ENCODE assay signal across 9 cellular contexts in the genomic region with DNA sequence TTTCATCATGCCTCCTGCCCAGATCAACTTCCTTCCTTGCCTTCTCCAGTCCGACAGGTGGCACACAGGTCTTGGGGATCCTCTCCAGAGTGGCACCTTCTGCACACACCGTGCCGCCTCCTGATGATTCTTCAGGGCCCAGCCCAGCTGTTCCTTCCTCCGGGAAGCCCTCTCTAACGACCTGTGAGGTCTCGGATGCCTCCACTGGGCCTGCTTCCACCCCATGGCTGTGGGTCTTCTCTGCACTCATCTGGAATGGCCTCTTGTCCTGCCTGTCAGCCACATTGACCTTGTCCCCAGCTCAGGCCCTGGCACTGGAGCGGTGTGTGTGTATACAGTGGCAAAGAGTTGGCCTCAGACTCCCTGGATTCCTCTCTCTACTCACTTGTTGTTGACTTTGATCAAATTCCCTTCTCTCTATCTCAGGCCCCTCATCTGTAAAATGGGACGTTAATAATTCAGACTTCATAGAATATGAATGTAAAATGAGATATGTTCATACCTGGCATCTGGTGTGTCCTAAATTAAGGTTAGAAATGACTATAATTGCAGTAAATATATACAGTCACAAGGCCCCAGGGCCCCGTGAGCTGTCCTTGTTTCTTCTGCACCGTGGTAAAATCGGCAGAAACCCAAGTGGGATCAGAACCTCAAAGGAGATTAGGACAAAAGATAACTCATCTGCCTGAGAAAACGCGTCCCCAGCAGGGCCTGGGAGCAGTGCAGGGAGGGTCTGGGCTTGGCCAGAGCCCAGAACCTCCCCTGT.
A peak's percentile ranks its signal among the peaks of the same experiment; 100 is the strongest.
DNase-seq lines count a peak whose midpoint lies in the region; ATAC-seq lines count a peak whose summit lies in the region.
"Had no signal": no experiment of that assay in that cellular context is flagged by ENCODE, and none has a peak within 500 bp of the region (broad histone marks: within the 10 kb centered on the region; RNA-seq: fewer than 3 reads in every experiment).

No MANE protein-coding gene starts in this region.

- no peaks in the 10 kb centered on the region for H3K27me3 Mint-ChIP-seq in activated naive CD8-positive, alpha-beta T cell treated with anti-CD3 and anti-CD28 coated beads, Interleukin-2, amount 50 U/mL, for 24 hours

- H3K36me3 Mint-ChIP-seq in activated naive CD8-positive, alpha-beta T cell treated with anti-CD3 and anti-CD28 coated beads, Interleukin-2, amount 50 U/mL, for 24 hours (ENCODE audit: low read depth): peaks cover 2% of the 10 kb centered on the region
- H3K36me3 Mint-ChIP-seq in stimulated activated effector memory CD8-positive, alpha-beta T cell treated with anti-CD3 and anti-CD28 coated beads, Interleukin-12 subunit alpha, Interleukin-12 subunit beta, amount 100 ng/mL, for 72 hours: peaks cover 3% of the 10 kb centered on the region

- peak overlapping the region; percentile 81; the same call in 1 of the 2 replicates for H3K4me3 ChIP-seq in iPS-18c (ENCODE audit: insufficient read depth, low read depth, low read length)

- H3K4me3 Mint-ChIP-seq in activated naive CD8-positive, alpha-beta T cell treated with anti-CD3 and anti-CD28 coated beads, Interleukin-2, amount 50 U/mL, for 24 hours: peak overlapping the region; percentile 81
- peak overlapping the region; percentile 76 for H3K4me3 Mint-ChIP-seq in stimulated activated effector memory CD8-positive, alpha-beta T cell treated with anti-CD3 and anti-CD28 coated beads, Interleukin-12 subunit alpha, Interleukin-12 subunit beta, amount 100 ng/mL, for 72 hours

- no peak for ATAC-seq in activated naive CD8-positive, alpha-beta T cell treated with anti-CD3 and anti-CD28 coated beads, Interleukin-2, amount 50 U/mL, for 24 hours
- ATAC-seq in stimulated activated effector memory CD8-positive, alpha-beta T cell treated with anti-CD3 and anti-CD28 coated beads, Interleukin-12 subunit alpha, Interleukin-12 subunit beta, amount 100 ng/mL, for 72 hours: no peak
- ATAC-seq in HG03432 (IDR thresholded peaks at IDR 0.05; ENCODE audit: unreplicated experiment): no peak

- H3K9me3 ChIP-seq in iPS-18c (ENCODE audit: control insufficient read depth, insufficient read depth, low read length): no peaks in the 10 kb centered on the region

- H3K4me1 Mint-ChIP-seq in activated naive CD8-positive, alpha-beta T cell treated with anti-CD3 and anti-CD28 coated beads, Interleukin-2, amount 50 U/mL, for 24 hours: peaks cover 18% of the 10 kb centered on the region
- H3K4me1 Mint-ChIP-seq in stimulated activated effector memory CD8-positive, alpha-beta T cell treated with anti-CD3 and anti-CD28 coated beads, Interleukin-12 subunit alpha, Interleukin-12 subunit beta, amount 100 ng/mL, for 72 hours: peaks cover 8% of the 10 kb centered on the region

- peak; percentile 72 for DNase-seq in DMS 273 (lab: John Stamatoyannopoulos, UW; ENCODE audit: unreplicated experiment)
- DNase-seq in DMS 273 treated with DMSO at 0.1 percent for 48 hours (lab: John Stamatoyannopoulos, UW): no peak
- no peak for DNase-seq in activated naive CD8-positive, alpha-beta T cell treated with anti-CD3 and anti-CD28 coated beads, Interleukin-2, amount 50 U/mL, for 24 hours
- no peak for DNase-seq in stimulated activated effector memory CD8-positive, alpha-beta T cell treated with anti-CD3 and anti-CD28 coated beads, Interleukin-12 subunit alpha, Interleukin-12 subunit beta, amount 100 ng/mL, for 72 hours (ENCODE audit: low spot score in 2 of 2)
- DNase-seq in activated gamma-delta T cell (lab: John Stamatoyannopoulos, UW): no peak
- DNase-seq in NCI-H128 (lab: John Stamatoyannopoulos, UW; ENCODE audit: unreplicated experiment): no peak
- DNase-seq: stimulated activated CD8-positive, alpha-beta memory T cell treated with anti-CD3 and anti-CD28 coated beads, Interleukin-4, amount 100 ng/mL, for 48 hours had no signal

- no peaks in the 10 kb centered on the region for H3K9me3 Mint-ChIP-seq in activated naive CD8-positive, alpha-beta T cell treated with anti-CD3 and anti-CD28 coated beads, Interleukin-2, amount 50 U/mL, for 24 hours
- no peaks in the 10 kb centered on the region for H3K9me3 Mint-ChIP-seq in stimulated activated effector memory CD8-positive, alpha-beta T cell treated with anti-CD3 and anti-CD28 coated beads, Interleukin-12 subunit alpha, Interleukin-12 subunit beta, amount 100 ng/mL, for 72 hours

- no peak overlapping the region for H3K27ac Mint-ChIP-seq in activated naive CD8-positive, alpha-beta T cell treated with anti-CD3 and anti-CD28 coated beads, Interleukin-2, amount 50 U/mL, for 24 hours
- peak overlapping the region; percentile 76 for H3K27ac Mint-ChIP-seq in stimulated activated effector memory CD8-positive, alpha-beta T cell treated with anti-CD3 and anti-CD28 coated beads, Interleukin-12 subunit alpha, Interleukin-12 subunit beta, amount 100 ng/mL, for 72 hours
